Comparison of ENCODE assay signal across 1 cellular context in genomic region chr19:13109361-13110098, GRCh38.
TF ChIP-seq lines count a peak whose summit lies in the region.

No MANE protein-coding gene starts in this region.

TF ChIP-seq in GM12878, 131 proteins besides CTCF, POLR2A, EP300 and RAD21:
- TF ChIP-seq NR2C2 (IDR thresholded peaks at IDR 0.05; ENCODE audit: borderline replicate concordance, control insufficient read depth, insufficient read length, low read depth) (no peak), NBN (IDR thresholded peaks at IDR 0.05) (no peak), STAT1 (conservative IDR thresholded peaks at IDR 0.05) (no peak), USF2 (IDR thresholded peaks at IDR 0.05; ENCODE audit: borderline replicate concordance, low read depth, low read length) (no peak), E2F4 (IDR thresholded peaks at IDR 0.05; ENCODE audit: low read depth, low read length) (no peak), ZZZ3 (IDR thresholded peaks at IDR 0.05; ENCODE audit: control insufficient read depth, insufficient read length, low read depth) (no peak), PKNOX1 (IDR thresholded peaks at IDR 0.05) (no peak), FOXM1 (IDR thresholded peaks at IDR 0.05; ENCODE audit: low read depth, low read length) (no peak), ESRRA (IDR thresholded peaks at IDR 0.05; ENCODE audit: low read length) (no peak), KDM1A (IDR thresholded peaks at IDR 0.05; ENCODE audit: borderline replicate concordance) (no peak), IKZF2 (IDR thresholded peaks at IDR 0.05) (no peak), IRF4 (IDR thresholded peaks at IDR 0.05; ENCODE audit: low read depth, low read length) (no peak), SUZ12 (IDR thresholded peaks at IDR 0.05; ENCODE audit: unreplicated experiment) (no peak), NFYA (IDR thresholded peaks at IDR 0.05; ENCODE audit: borderline replicate concordance, low read depth, low read length) (no peak), ELK1 (IDR thresholded peaks at IDR 0.05; ENCODE audit: low read depth, low read length) (no peak)
TF ChIP-seq in GM12878: peak in this region for 0.
